In the genomic region with DNA sequence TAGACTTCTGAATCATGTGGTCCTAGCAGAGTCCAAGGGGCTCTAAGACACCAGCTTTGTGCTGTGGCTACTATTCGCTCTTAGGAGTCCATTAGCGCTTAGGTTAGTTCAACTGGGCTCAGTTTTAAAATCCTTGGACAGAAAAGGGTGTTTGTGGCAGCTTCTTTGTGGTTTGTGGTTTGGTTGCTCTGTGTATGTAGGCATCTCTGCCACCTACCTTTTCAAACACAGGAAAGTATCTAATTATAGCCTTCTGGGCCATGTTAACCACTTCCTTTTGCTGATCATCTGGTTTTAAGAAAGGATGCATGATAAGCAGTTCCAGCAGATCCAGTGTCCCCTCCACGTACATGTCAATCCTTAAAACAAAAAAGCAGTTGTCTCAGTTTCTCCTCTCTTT, we compare ENCODE assay signal across 8 cellular contexts. TPM values are rescaled to one million over a fixed set of nuclear protein-coding genes. Genes with fewer than 3 reads are reported as not detected.
DNase-seq lines count a peak whose midpoint lies in the region; ATAC-seq and TF ChIP-seq lines count a peak whose summit lies in the region.

No MANE protein-coding gene starts in this region.

- H3K4me3 Mint-ChIP-seq in naive thymus-derived CD4-positive, alpha-beta T cell, result peak overlapping the region; percentile 30 to 82 (median 75)
- no peak overlapping the region for H3K4me3 Mint-ChIP-seq in chondrocyte (ENCODE audit: unreplicated experiment)

- POLR2A ChIA-PET in naive thymus-derived CD4-positive, alpha-beta T cell (lab: Charles Lee), result interaction anchor here (1.2 kb wide), 1 partner anchor 10 kb away, joined by 6 read pairs; no protein-coding TSS in a partner anchor

- H3K4me3 ChIP-seq in naive thymus-derived CD4-positive, alpha-beta T cell (ENCODE audit: low read length), result peak overlapping the region; percentile 17
- H3K4me3 ChIP-seq in right atrium auricular region, result no peak overlapping the region

- CTCF ChIA-PET in naive thymus-derived CD4-positive, alpha-beta T cell (lab: Charles Lee), result interaction anchor here (0.9 to 1.3 kb wide), 2 partner anchors 9 to 11 kb away, joined by 3 to 5 read pairs; a partner anchor contains a TSS

- peaks cover 0 to 33% (median 0%) of the 10 kb centered on the region in 5 donors for H3K36me3 Mint-ChIP-seq in naive thymus-derived CD4-positive, alpha-beta T cell
- peaks cover 38% of the 10 kb centered on the region for H3K36me3 Mint-ChIP-seq in chondrocyte (ENCODE audit: low read depth)

- H3K9me3 ChIP-seq in naive thymus-derived CD4-positive, alpha-beta T cell (ENCODE audit: control insufficient read depth in 2 of 3, low read length in 3 of 3), result no peaks in the 10 kb centered on the region
- H3K9me3 ChIP-seq in right atrium auricular region, result no peaks in the 10 kb centered on the region

- no peak overlapping the region for H3K27ac ChIP-seq in naive thymus-derived CD4-positive, alpha-beta T cell (ENCODE audit: low read depth, low read length)
- H3K27ac ChIP-seq in right atrium auricular region, result no peak overlapping the region

- H3K4me1 ChIP-seq in naive thymus-derived CD4-positive, alpha-beta T cell (ENCODE audit: control insufficient read depth in 2 of 2, insufficient read depth in 2 of 2, low read length in 2 of 2), result peaks cover 22 to 35% of the 10 kb centered on the region in 2 donors
- no peaks in the 10 kb centered on the region for H3K4me1 ChIP-seq in right atrium auricular region

- H3K4me1 Mint-ChIP-seq in naive thymus-derived CD4-positive, alpha-beta T cell, result peaks cover 20 to 53% (median 35%) of the 10 kb centered on the region in 7 donors
- H3K4me1 Mint-ChIP-seq in chondrocyte (ENCODE audit: low read depth), result peaks cover 6% of the 10 kb centered on the region

- no peaks in the 10 kb centered on the region for H3K9me3 Mint-ChIP-seq in naive thymus-derived CD4-positive, alpha-beta T cell
- no peaks in the 10 kb centered on the region for H3K9me3 Mint-ChIP-seq in chondrocyte (ENCODE audit: low read depth)

- H3K27me3 Mint-ChIP-seq in naive thymus-derived CD4-positive, alpha-beta T cell, result peaks cover 4 to 34% (median 23%) of the 10 kb centered on the region in 5 donors
- no peaks in the 10 kb centered on the region for H3K27me3 Mint-ChIP-seq in chondrocyte (ENCODE audit: low read depth)

- DNase-seq in RPMI7951 (ENCODE audit: low read depth) (peak; percentile 85), chondrocyte (ENCODE audit: low spot score) (no peak), middle frontal gyrus (ENCODE audit: extremely low spot score, low spot score) (no peak), DMS114 treated with DMSO at 0.1 percent for 48 hours (lab: John Stamatoyannopoulos, UW; ENCODE audit: unreplicated experiment) (no peak), right atrium auricular region (ENCODE audit: low spot score) (no peak)
- DNase-seq in naive thymus-derived CD4-positive, alpha-beta T cell, result peak in 8 of 9 donors; percentile 53 to 77 (median 70)

- ATAC-seq in GM18867 (IDR thresholded peaks at IDR 0.05; ENCODE audit: unreplicated experiment), result peak; percentile 72
- ATAC-seq in HG02798 (IDR thresholded peaks at IDR 0.05; ENCODE audit: poor library complexity, unreplicated experiment), result peak; percentile 72
- ATAC-seq in naive thymus-derived CD4-positive, alpha-beta T cell, result peak; percentile 93

- peak overlapping the region in 7 of 9 donors; percentile 9 to 67 (median 29) for H3K27ac Mint-ChIP-seq in naive thymus-derived CD4-positive, alpha-beta T cell
- no peak overlapping the region for H3K27ac Mint-ChIP-seq in chondrocyte (ENCODE audit: unreplicated experiment)

- TF ChIP-seq CTCF in chondrocyte (IDR thresholded peaks at IDR 0.05), result no peak
- no peak for TF ChIP-seq CTCF in right atrium auricular region (IDR thresholded peaks at IDR 0.05)

- intact Hi-C loops in naive thymus-derived CD4-positive, alpha-beta T cell (cut with micrococcal nuclease), result loop anchor here (1.0 to 2.0 kb wide), 2 partner anchors 11 to 101 kb away; a partner anchor contains a TSS

- H3K36me3 ChIP-seq in naive thymus-derived CD4-positive, alpha-beta T cell (ENCODE audit: control insufficient read depth in 2 of 3, insufficient read depth in 3 of 3, low read length in 3 of 3), result no peaks in the 10 kb centered on the region
- peaks cover 23% of the 10 kb centered on the region for H3K36me3 ChIP-seq in right atrium auricular region

- no peaks in the 10 kb centered on the region for H3K27me3 ChIP-seq in naive thymus-derived CD4-positive, alpha-beta T cell (ENCODE audit: control insufficient read depth in 2 of 2, insufficient read depth in 2 of 2, low read length in 2 of 2)
- no peaks in the 10 kb centered on the region for H3K27me3 ChIP-seq in right atrium auricular region

RNA-seq across cellular contexts. Expression of a gene that starts 10.8 kb away (rescaled TPM):
- total RNA-seq in RPMI7951 (2014; rRNA removed; shearing (Covaris generic)), result 16.1 and 18.7 TPM in 2 replicates
- 1 to 10 TPM in 2 of 5 experiments, under 1 TPM in 2, not detected in 1; 0.34 to 3.3 (median 1.6) TPM for total RNA-seq in naive thymus-derived CD4-positive, alpha-beta T cell
- polyA plus RNA-seq in naive thymus-derived CD4-positive, alpha-beta T cell, result under 1 TPM; 0.31 to 0.97 TPM
- total RNA-seq in chondrocyte (30.9 to 43.4 TPM (median 31.4 TPM) in 3 replicates), right atrium auricular region (10 to 100 TPM in 1 of 2 donors, 1 to 10 TPM in 1; 9.3 to 12.1 TPM)

Comparison
In these comparisons a context has a peak if more than half of its experiments do, and no peak if none do; other contexts are left out.
1. DNase-seq: peak in RPMI7951 (single experiment) and naive thymus-derived CD4-positive, alpha-beta T cell (8 of 9); none in chondrocyte (single experiment), middle frontal gyrus (single experiment), DMS114 treated with DMSO at 0.1 percent for 48 hours (single experiment) and right atrium auricular region (single experiment).
2. Peak in every context shown above with its lines, with median percentiles within 50 percentile points of each other: ATAC-seq.